18 cellular contexts compared by ENCODE assay signal in the genomic region with DNA sequence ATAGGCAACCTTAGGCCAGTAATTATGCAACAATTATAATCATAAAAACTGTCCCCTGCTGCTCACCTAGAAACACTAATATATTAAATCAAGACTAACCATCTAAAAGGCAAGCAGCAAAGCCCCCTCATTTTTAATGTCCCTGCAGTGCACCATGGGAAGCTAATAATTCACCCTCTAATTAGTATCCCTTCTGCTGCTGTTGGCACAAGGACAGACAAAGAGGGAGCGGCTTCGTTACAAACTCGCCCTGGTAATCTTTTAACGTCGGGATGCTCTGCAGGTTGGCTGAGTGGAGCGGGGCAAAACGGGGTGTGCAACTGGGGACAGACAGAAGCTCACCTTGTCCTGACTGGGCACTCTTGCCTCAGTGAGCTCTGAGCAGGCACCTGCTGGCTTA.
"Had no signal": no experiment of that assay in that cellular context is flagged by ENCODE, and none has a peak within 500 bp of the region (broad histone marks: within the 10 kb centered on the region; RNA-seq: fewer than 3 reads in every experiment).

No MANE protein-coding gene starts in this region.

- H3K27me3 Mint-ChIP-seq: activated B cell treated with CpG ODN at 0.5 μM for 24 hours; activated CD4-positive, alpha-beta memory T cell treated with anti-CD3 and anti-CD28 coated beads for 36 hours; activated CD4-positive, alpha-beta T cell treated with anti-CD3 and anti-CD28 coated beads for 36 hours; stimulated activated naive B cell treated with anti-CD40 and anti-IgM and Interleukin-4, amounts not matched to agents 10 μg/mL and 1 μg/mL and 100 μg/mL, for 72 hours had no signal

- ATAC-seq: activated CD4-positive, alpha-beta T cell treated with anti-CD3 and anti-CD28 coated beads for 36 hours; left lobe of liver; lower lobe of right lung; stimulated activated naive B cell treated with anti-CD40 and anti-IgM and Interleukin-4, amounts not matched to agents 10 μg/mL and 1 μg/mL and 100 μg/mL, for 72 hours had no signal

- DNase-seq: activated B cell treated with CpG ODN at 0.5 μM for 24 hours; activated CD4-positive, alpha-beta memory T cell treated with anti-CD3 and anti-CD28 coated beads for 36 hours; activated CD4-positive, alpha-beta T cell treated with anti-CD3 and anti-CD28 coated beads for 36 hours; activated effector memory CD4-positive, alpha-beta T cell treated with anti-CD3 and anti-CD28 coated beads, Interleukin-2, amount 50 U/mL, for 16 hours; activated naive CD4-positive, alpha-beta T cell treated with anti-CD3 and anti-CD28 coated beads, Interleukin-2, amount 10 ng/mL, durations not matched to agents 7 days and 5 days; activated T-cell treated with anti-CD3 and anti-CD28 coated beads, Interleukin-2, amount 50 U/mL, for 48 hours; amygdala; foreskin fibroblast; lower lobe of right lung; mesendoderm; naive B cell; stimulated activated CD4-positive, alpha-beta T cell treated with anti-CD3 and anti-CD28 coated beads, Interleukin-2, amount 100 ng/mL, for 48 hours; stimulated activated CD8-positive, alpha-beta memory T cell treated with anti-CD3 and anti-CD28 coated beads, Interleukin-4, amount 100 ng/mL, for 48 hours; stimulated activated naive B cell treated with anti-CD40 and anti-IgM and Interleukin-4, amounts not matched to agents 10 μg/mL and 1 μg/mL and 100 μg/mL, for 72 hours; transverse colon had no signal

- H3K9me3 Mint-ChIP-seq: activated B cell treated with CpG ODN at 0.5 μM for 24 hours; activated CD4-positive, alpha-beta memory T cell treated with anti-CD3 and anti-CD28 coated beads for 36 hours; activated naive CD4-positive, alpha-beta T cell treated with anti-CD3 and anti-CD28 coated beads, Interleukin-2, amount 10 ng/mL, durations not matched to agents 7 days and 5 days; neural crest cell had no signal

- H3K4me3 Mint-ChIP-seq: activated B cell treated with CpG ODN at 0.5 μM for 24 hours; activated CD4-positive, alpha-beta memory T cell treated with anti-CD3 and anti-CD28 coated beads for 36 hours; activated CD4-positive, alpha-beta T cell treated with anti-CD3 and anti-CD28 coated beads for 36 hours; activated naive CD4-positive, alpha-beta T cell treated with anti-CD3 and anti-CD28 coated beads, Interleukin-2, amount 10 ng/mL, durations not matched to agents 7 days and 5 days; naive B cell; neural crest cell; stimulated activated naive B cell treated with anti-CD40 and anti-IgM and Interleukin-4, amounts not matched to agents 10 μg/mL and 1 μg/mL and 100 μg/mL, for 72 hours had no signal

- H3K4me1 Mint-ChIP-seq: activated B cell treated with CpG ODN at 0.5 μM for 24 hours; activated CD4-positive, alpha-beta T cell treated with anti-CD3 and anti-CD28 coated beads for 36 hours; activated naive CD4-positive, alpha-beta T cell treated with anti-CD3 and anti-CD28 coated beads, Interleukin-2, amount 10 ng/mL, durations not matched to agents 7 days and 5 days; naive B cell; stimulated activated naive B cell treated with anti-CD40 and anti-IgM and Interleukin-4, amounts not matched to agents 10 μg/mL and 1 μg/mL and 100 μg/mL, for 72 hours had no signal

- H3K27ac Mint-ChIP-seq: activated B cell treated with CpG ODN at 0.5 μM for 24 hours; activated CD4-positive, alpha-beta memory T cell treated with anti-CD3 and anti-CD28 coated beads for 36 hours; activated CD4-positive, alpha-beta T cell treated with anti-CD3 and anti-CD28 coated beads for 36 hours; activated naive CD4-positive, alpha-beta T cell treated with anti-CD3 and anti-CD28 coated beads, Interleukin-2, amount 10 ng/mL, durations not matched to agents 7 days and 5 days; progenitor cell of endocrine pancreas; stimulated activated naive B cell treated with anti-CD40 and anti-IgM and Interleukin-4, amounts not matched to agents 10 μg/mL and 1 μg/mL and 100 μg/mL, for 72 hours had no signal

- H3K36me3 Mint-ChIP-seq: activated CD4-positive, alpha-beta memory T cell treated with anti-CD3 and anti-CD28 coated beads for 36 hours; activated naive CD4-positive, alpha-beta T cell treated with anti-CD3 and anti-CD28 coated beads, Interleukin-2, amount 10 ng/mL, durations not matched to agents 7 days and 5 days; naive B cell; stimulated activated naive B cell treated with anti-CD40 and anti-IgM and Interleukin-4, amounts not matched to agents 10 μg/mL and 1 μg/mL and 100 μg/mL, for 72 hours had no signal
